Comparison of ENCODE assay signal across 24 cellular contexts in the genomic region with DNA sequence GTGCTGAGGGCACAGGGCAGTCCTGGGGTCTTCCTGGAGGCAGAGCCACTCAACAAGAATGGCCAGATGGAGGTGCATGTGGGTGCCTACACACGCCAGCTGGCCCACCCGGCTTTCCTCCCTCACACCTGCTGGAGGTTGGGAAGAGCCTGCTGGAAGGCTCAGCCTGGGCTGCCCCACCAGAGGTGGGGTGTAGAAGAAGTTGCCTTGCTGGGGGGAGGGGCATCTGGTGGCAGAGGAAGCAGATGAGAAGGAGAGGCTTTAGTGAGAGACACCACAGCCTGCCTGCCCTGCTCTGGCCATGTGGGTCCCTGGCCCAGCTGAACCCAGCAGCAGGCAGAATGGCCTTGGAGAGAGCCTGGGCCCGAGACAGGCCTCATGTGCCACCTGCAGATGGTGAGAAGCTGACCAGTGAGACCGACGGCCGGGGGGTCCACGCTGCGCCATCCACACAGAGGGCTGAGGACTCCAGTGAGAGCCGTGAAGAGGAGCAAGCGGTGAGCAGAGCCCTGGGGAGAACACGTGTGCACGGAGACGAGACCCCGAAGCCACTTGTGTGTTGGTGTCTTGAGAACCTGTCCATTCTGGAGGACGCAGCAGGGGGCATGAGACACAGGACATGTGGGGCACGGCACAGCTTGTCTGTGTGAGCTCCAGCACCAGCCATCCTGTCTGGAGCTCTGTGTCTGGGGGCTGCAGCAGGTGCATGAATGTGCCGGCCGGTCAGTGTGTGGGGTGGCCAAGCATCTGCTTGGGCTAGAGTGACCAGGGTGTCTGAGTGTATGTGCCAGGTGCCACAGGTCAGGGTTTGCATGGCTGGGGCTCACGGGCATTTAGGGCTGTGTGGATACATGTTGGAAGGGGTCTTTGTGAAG. TPM values are rescaled to one million over a fixed set of nuclear protein-coding genes. Genes with fewer than 3 reads are reported as not detected.
DNase-seq lines count a peak whose midpoint lies in the region; FAIRE-seq and TF ChIP-seq lines count a peak whose summit lies in the region.
"Had no signal": no experiment of that assay in that cellular context is flagged by ENCODE, and none has a peak within 500 bp of the region (broad histone marks: within the 10 kb centered on the region; RNA-seq: fewer than 3 reads in every experiment).

No MANE protein-coding gene starts in this region.

- no peak for FAIRE-seq in astrocyte (lab: Jason Lieb, UNC)
- FAIRE-seq: endothelial cell of umbilical vein, GM19239, H54 had no signal

- H3K79me2 ChIP-seq in Loucy (ENCODE audit: insufficient read depth, low read length) (no peaks in the 10 kb centered on the region), astrocyte (ENCODE audit: insufficient read depth, low read length) (no peaks in the 10 kb centered on the region), neural cell (replicated peaks; ENCODE audit: insufficient read depth, low read length) (peaks cover 16% of the 10 kb centered on the region)

- H3K4me3 ChIP-seq in Loucy (ENCODE audit: low read length, poor library complexity, severe bottlenecking) (no peak overlapping the region), astrocyte (ENCODE audit: insufficient read depth, low read depth, low read length) (no peak overlapping the region), neural cell (ENCODE audit: low read length) (peak overlapping the region; percentile 90)
- H3K4me3 ChIP-seq: ascending aorta, colonic mucosa, stomach had no signal

- H3K36me3 ChIP-seq in Loucy (ENCODE audit: insufficient read depth, low read length) (no peaks in the 10 kb centered on the region), astrocyte (ENCODE audit: insufficient read depth, low read length) (no peaks in the 10 kb centered on the region), neural cell (ENCODE audit: insufficient read depth, low read length) (peaks cover 7% of the 10 kb centered on the region)
- H3K36me3 ChIP-seq: ascending aorta, colonic mucosa, stomach had no signal

- no peak for TF ChIP-seq RAD21 in neural cell (conservative IDR thresholded peaks at IDR 0.05)

- H4K20me1 ChIP-seq in Loucy (ENCODE audit: insufficient read depth, low read length, poor library complexity, severe bottlenecking) = no peaks in the 10 kb centered on the region
- peaks cover 23% of the 10 kb centered on the region for H4K20me1 ChIP-seq in astrocyte (ENCODE audit: insufficient read depth, low read length)
- H4K20me1 ChIP-seq in neural cell (ENCODE audit: insufficient read depth) = no peaks in the 10 kb centered on the region

- TF ChIP-seq EP300 in neural cell (conservative IDR thresholded peaks at IDR 0.05; ENCODE audit: poor library complexity, severe bottlenecking) = no peak

- H3K9ac ChIP-seq in Loucy (ENCODE audit: low read depth, low read length, poor library complexity, severe bottlenecking) (no peak overlapping the region), astrocyte (ENCODE audit: low read length) (no peak overlapping the region), neural cell (ENCODE audit: low read length) (no peak overlapping the region)

- peaks cover 2% of the 10 kb centered on the region for H3K4me1 Mint-ChIP-seq in astrocyte (ENCODE audit: low read depth, unreplicated experiment)

- peaks cover 4% of the 10 kb centered on the region for H3K36me3 Mint-ChIP-seq in astrocyte (ENCODE audit: low read depth, unreplicated experiment)
- H3K36me3 Mint-ChIP-seq: IgD-negative memory B cell had no signal

- no peaks in the 10 kb centered on the region for H3F3A ChIP-seq in Loucy (ENCODE audit: low read depth)
- H3F3A ChIP-seq in neural cell (ENCODE audit: insufficient read depth, low read length, poor library complexity, severe bottlenecking) = no peaks in the 10 kb centered on the region

- TF ChIP-seq CTCF in Loucy (conservative IDR thresholded peaks at IDR 0.05; ENCODE audit: low read length) (no peak), astrocyte (IDR thresholded peaks at IDR 0.05; ENCODE audit: insufficient read depth, low read depth, low read length) (no peak), neural cell (IDR thresholded peaks at IDR 0.05; ENCODE audit: poor library complexity, severe bottlenecking) (no peak)

- H3K4me1 ChIP-seq in Loucy (ENCODE audit: insufficient read depth, low read length, poor library complexity, severe bottlenecking) (peaks cover 13% of the 10 kb centered on the region), astrocyte (ENCODE audit: insufficient read depth, low read length) (no peaks in the 10 kb centered on the region)
- H3K4me1 ChIP-seq: colonic mucosa had no signal

- H3K9me2 ChIP-seq in Loucy (replicated peaks; ENCODE audit: low read depth, low read length) (no peaks in the 10 kb centered on the region), neural cell (ENCODE audit: insufficient read depth, low read length) (no peaks in the 10 kb centered on the region)

- H3K27me3 ChIP-seq in Loucy (ENCODE audit: insufficient read depth, low read length, poor library complexity, severe bottlenecking) (no peaks in the 10 kb centered on the region), astrocyte (ENCODE audit: insufficient read depth, low read length) (peaks cover 17% of the 10 kb centered on the region), neural cell (ENCODE audit: insufficient read depth, low read depth, low read length) (no peaks in the 10 kb centered on the region)

- H2AFZ ChIP-seq in Loucy (ENCODE audit: low read length) (no peak overlapping the region), astrocyte (ENCODE audit: low read depth, low read length) (no peak overlapping the region), neural cell (ENCODE audit: low read depth, low read length) (no peak overlapping the region)

- peak overlapping the region; percentile 60 for H3K4me3 Mint-ChIP-seq in astrocyte (ENCODE audit: unreplicated experiment)

- H3K9me3 ChIP-seq in Loucy (ENCODE audit: insufficient read depth, low read depth, low read length) (no peaks in the 10 kb centered on the region), astrocyte (ENCODE audit: insufficient read depth, low read depth, low read length) (no peaks in the 10 kb centered on the region), neural cell (ENCODE audit: low read length) (no peaks in the 10 kb centered on the region)
- H3K9me3 ChIP-seq: ascending aorta, colonic mucosa, stomach had no signal

- H3K27ac Mint-ChIP-seq in astrocyte (ENCODE audit: unreplicated experiment) = peak overlapping the region; percentile 60

- H3K9me3 Mint-ChIP-seq in astrocyte (ENCODE audit: unreplicated experiment) = no peaks in the 10 kb centered on the region
- H3K9me3 Mint-ChIP-seq: IgD-negative memory B cell had no signal

- DNase-seq in DMS 273 (lab: John Stamatoyannopoulos, UW; ENCODE audit: unreplicated experiment) (peak; percentile 85), astrocyte (ENCODE audit: low read depth) (no peak), NCI-H774 (lab: John Stamatoyannopoulos, UW) (no peak), HPDE6-E6E7 (ENCODE audit: extremely low spot score) (no peak), NCI-H1436 (lab: John Stamatoyannopoulos, UW) (no peak)
- DNase-seq: activated CD4-positive, alpha-beta T cell treated with anti-CD3 and anti-CD28 coated beads for 48 hours; activated CD8-positive, alpha-beta memory T cell treated with anti-CD3 and anti-CD28 coated beads, Interleukin-2, amount 50 U/mL, for 48 hours; activated naive CD4-positive, alpha-beta T cell; colonic mucosa; COR-L47; foreskin melanocyte; NCI-H1930; occipital lobe; OCI-M1; stomach; T1000 had no signal

- peaks cover 9% of the 10 kb centered on the region for H3K27me3 Mint-ChIP-seq in astrocyte (ENCODE audit: low read depth, unreplicated experiment)

- H3K4me2 ChIP-seq in Loucy (ENCODE audit: low read depth, low read length, poor library complexity, severe bottlenecking) = peak overlapping the region; percentile 18
- H3K4me2 ChIP-seq in astrocyte (ENCODE audit: low read length) = no peak overlapping the region
- no peak overlapping the region for H3K4me2 ChIP-seq in neural cell (ENCODE audit: low read length)

- H3K27ac ChIP-seq in astrocyte (ENCODE audit: low read depth, low read length) (no peak overlapping the region), neural cell (ENCODE audit: low read length) (no peak overlapping the region)
- H3K27ac ChIP-seq: ascending aorta, colonic mucosa, stomach had no signal

TF ChIP-seq in neural cell, 6 proteins besides CTCF, POLR2A, EP300 and RAD21:
- TF ChIP-seq POLR2AphosphoS5 (IDR thresholded peaks at IDR 0.05) = no peak
- no peak for TF ChIP-seq SMC3 (conservative IDR thresholded peaks at IDR 0.05; ENCODE audit: poor library complexity)
- TF ChIP-seq MXI1 (conservative IDR thresholded peaks at IDR 0.05; ENCODE audit: poor library complexity, severe bottlenecking) = no peak

RNA-seq across cellular contexts. Expression of a gene that starts 2.7 kb away (rescaled TPM):
- 64.6 and 68.5 TPM in 2 replicates for total RNA-seq in astrocyte
- polyA plus RNA-seq in neural cell = 440 and 478 TPM in 2 replicates
- polyA minus RNA-seq in neural cell = 139 and 140 TPM in 2 replicates
- total RNA-seq: ascending aorta had no signal
- polyA plus RNA-seq: IgD-negative memory B cell had no signal

RNA-seq across cellular contexts. Expression of a gene that starts 22.1 kb away (rescaled TPM):
- 1.1 and 2.1 TPM in 2 replicates for total RNA-seq in astrocyte
- not detected in 2 replicates for polyA plus RNA-seq in neural cell
- polyA minus RNA-seq in neural cell = not detected in 2 replicates
- total RNA-seq: ascending aorta, SK-MEL-5 had no signal
- polyA plus RNA-seq: IgD-negative memory B cell had no signal

RNA-seq across cellular contexts. Expression of a gene that starts 42.8 kb away (rescaled TPM):
- 6.2 and 7.2 TPM in 2 replicates for total RNA-seq in astrocyte
- 1.6 and 5.6 TPM in 2 replicates for polyA plus RNA-seq in neural cell
- 0.97 TPM in 1 of 2 replicates, not detected in the other for polyA minus RNA-seq in neural cell

RNA-seq across cellular contexts. Expression of a gene that starts 51.3 kb away (rescaled TPM):
- total RNA-seq in astrocyte = 642 and 757 TPM in 2 replicates
- not detected in 2 replicates for polyA plus RNA-seq in neural cell
- not detected in 2 replicates for polyA minus RNA-seq in neural cell

RNA-seq across cellular contexts. Expression of a gene that starts 58.1 kb away (rescaled TPM):
- total RNA-seq in astrocyte = 526 and 631 TPM in 2 replicates
- 0.35 TPM in 1 of 2 replicates, not detected in the other for polyA plus RNA-seq in neural cell
- polyA minus RNA-seq in neural cell = not detected in 2 replicates
